ENCODE assay signal across 27 cellular contexts in the genomic region with DNA sequence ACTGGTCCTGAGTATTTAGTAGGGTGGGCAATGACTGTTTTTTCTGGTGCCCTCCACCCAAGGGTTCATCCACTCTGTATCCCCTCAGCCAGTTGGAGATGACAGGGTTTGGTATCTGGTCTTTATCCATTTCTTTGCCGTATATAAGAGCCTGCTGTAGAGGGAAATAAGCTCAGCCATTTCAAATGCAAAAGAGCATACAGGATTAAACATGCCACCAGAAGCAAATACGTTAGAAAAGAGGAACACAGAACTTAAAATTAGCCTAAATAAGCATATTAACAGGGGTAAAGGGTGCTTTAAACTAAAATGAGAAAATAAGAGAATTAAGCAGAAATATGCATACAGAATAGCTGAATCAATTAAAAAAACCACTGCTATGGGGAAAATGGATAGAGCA.
"Had no signal": no experiment of that assay in that cellular context is flagged by ENCODE, and none has a peak within 500 bp of the region (broad histone marks: within the 10 kb centered on the region; RNA-seq: fewer than 3 reads in every experiment).

No MANE protein-coding gene starts in this region.

- H3K4me3 ChIP-seq: coronary artery, esophagus muscularis mucosa, left ventricle myocardium inferior, lower lobe of right lung, ovary, right lobe of liver, suprapubic skin, transverse colon, upper lobe of right lung, vagina had no signal

- H3K27ac ChIP-seq: coronary artery, esophagus muscularis mucosa, left ventricle myocardium inferior, lower lobe of right lung, ovary, right lobe of liver, suprapubic skin, transverse colon, upper lobe of right lung, vagina had no signal

- DNase-seq: dermis blood vessel endothelial cell; effector memory CD4-positive, alpha-beta T cell; foreskin melanocyte; hypothalamus; immature natural killer cell; islet precursor cell; kidney glomerular epithelial cell; left colon; left ventricle myocardium inferior; lower lobe of right lung; natural killer cell; occipital lobe; ovary; posterior cingulate gyrus; retina; right lobe of liver; small intestine; stimulated activated CD4-positive, alpha-beta T cell treated with anti-CD3 and anti-CD28 coated beads, Interleukin-15, amount 100 ng/mL, for 24 hours; stimulated activated CD4-positive, alpha-beta T cell treated with anti-CD3 and anti-CD28 coated beads, Interleukin-2, amount 100 ng/mL, for 48 hours; stimulated activated naive CD4-positive, alpha-beta T cell; stimulated activated naive CD8-positive, alpha-beta T cell treated with anti-CD3 and anti-CD28 coated beads, Interleukin-15, amount 100 ng/mL, for 72 hours; transverse colon; upper lobe of right lung had no signal

- H3K27ac Mint-ChIP-seq: immature natural killer cell; natural killer cell; stimulated activated naive CD8-positive, alpha-beta T cell treated with anti-CD3 and anti-CD28 coated beads, Interleukin-15, amount 100 ng/mL, for 72 hours had no signal

- H3K4me1 ChIP-seq: esophagus muscularis mucosa, left ventricle myocardium inferior, lower lobe of right lung, right lobe of liver, suprapubic skin, transverse colon, upper lobe of right lung, vagina had no signal

- H3K36me3 ChIP-seq: esophagus muscularis mucosa, left ventricle myocardium inferior, lower lobe of right lung, ovary, right lobe of liver, suprapubic skin, transverse colon, upper lobe of right lung, vagina had no signal

- H3K9me3 ChIP-seq: lower lobe of right lung, ovary, right lobe of liver, suprapubic skin, transverse colon, upper lobe of right lung, vagina had no signal

- ATAC-seq: left colon; lower lobe of right lung; natural killer cell; right lobe of liver; stimulated activated naive CD8-positive, alpha-beta T cell treated with anti-CD3 and anti-CD28 coated beads, Interleukin-15, amount 100 ng/mL, for 72 hours; upper lobe of right lung had no signal

- H3K9me3 Mint-ChIP-seq: immature natural killer cell; stimulated activated naive CD8-positive, alpha-beta T cell treated with anti-CD3 and anti-CD28 coated beads, Interleukin-15, amount 100 ng/mL, for 72 hours had no signal

- H3K27me3 ChIP-seq: ovary, right lobe of liver, vagina had no signal

- H3K4me1 Mint-ChIP-seq: immature natural killer cell; natural killer cell; stimulated activated naive CD8-positive, alpha-beta T cell treated with anti-CD3 and anti-CD28 coated beads, Interleukin-15, amount 100 ng/mL, for 72 hours had no signal

- H3K4me3 Mint-ChIP-seq: immature natural killer cell; natural killer cell; stimulated activated naive CD8-positive, alpha-beta T cell treated with anti-CD3 and anti-CD28 coated beads, Interleukin-15, amount 100 ng/mL, for 72 hours had no signal
